ENCODE assay signal across 24 cellular contexts in the genomic region with DNA sequence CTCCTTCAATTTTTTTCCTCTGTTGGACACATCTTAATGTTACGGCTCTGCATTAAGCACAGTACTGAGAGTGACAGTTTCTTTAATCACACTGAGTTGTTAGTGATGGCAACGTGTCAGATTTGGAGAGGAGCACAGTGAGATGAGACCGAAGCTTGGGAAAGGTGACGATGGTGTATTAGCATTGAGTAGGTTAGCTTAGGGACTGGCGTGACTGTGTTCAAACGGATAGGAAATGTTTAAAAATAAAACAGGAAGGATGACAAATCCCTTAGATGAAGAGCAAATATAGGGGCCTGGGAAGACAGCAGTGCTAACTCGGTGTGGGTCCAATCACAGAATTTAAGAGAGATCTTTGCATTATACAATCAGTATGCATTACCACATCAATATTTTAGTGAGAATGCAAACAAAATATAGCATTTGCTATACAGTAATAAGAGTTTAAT.
A peak's percentile ranks its signal among the peaks of the same experiment; 100 is the strongest.
DNase-seq lines count a peak whose midpoint lies in the region; ATAC-seq and TF ChIP-seq lines count a peak whose summit lies in the region.
"Had no signal": no experiment of that assay in that cellular context is flagged by ENCODE, and none has a peak within 500 bp of the region (broad histone marks: within the 10 kb centered on the region; RNA-seq: fewer than 3 reads in every experiment).

No MANE protein-coding gene starts in this region.

- peak; percentile 68 to 86 for ATAC-seq in right cardiac atrium
- no peak for ATAC-seq in Right ventricle myocardium inferior
- ATAC-seq: K562, Panc1, SK-N-SH treated with all-trans-retinoic acid at 6 μM for 48 hours had no signal

- H4K20me1 ChIP-seq in hepatocyte (ENCODE audit: insufficient read depth, poor library complexity, severe bottlenecking): no peaks in the 10 kb centered on the region

- WGBS in right cardiac atrium: 39% methylated on average over 7 of the region's 7 CpGs
- 76% methylated on average over 7 of the region's 7 CpGs for WGBS in hepatocyte (ENCODE audit: low lambda C conversion rate, missing lambda C conversion rate)

- H3K4me2 ChIP-seq in hepatocyte: peak overlapping the region; percentile 35

- H3K4me3 ChIP-seq in right cardiac atrium (ENCODE audit: low read length): no peak overlapping the region
- H3K4me3 ChIP-seq in hepatocyte: no peak overlapping the region
- H3K4me3 ChIP-seq: K562 had no signal

- H3K9me2 ChIP-seq in hepatocyte (replicated peaks; ENCODE audit: insufficient read depth): no peaks in the 10 kb centered on the region

- H3K36me3 ChIP-seq in hepatocyte (replicated peaks; ENCODE audit: insufficient read depth, low read depth): no peaks in the 10 kb centered on the region

- TF ChIP-seq CTCF in hepatocyte (IDR thresholded peaks at IDR 0.05; ENCODE audit: poor library complexity): no peak

- H3K27me3 ChIP-seq in right cardiac atrium (ENCODE audit: control insufficient read depth, insufficient read depth): no peaks in the 10 kb centered on the region
- H3K27me3 ChIP-seq in hepatocyte: no peaks in the 10 kb centered on the region

- no peaks in the 10 kb centered on the region for H3K9me3 ChIP-seq in right cardiac atrium (ENCODE audit: control insufficient read depth, low read length)
- H3K9me3 ChIP-seq in hepatocyte (ENCODE audit: low read depth): no peaks in the 10 kb centered on the region

- DNase-seq in right cardiac atrium (no peak), Right ventricle myocardium inferior (ENCODE audit: missing footprints) (no peak), SHP77 treated with DMSO at 0.1 percent for 48 hours (lab: John Stamatoyannopoulos, UW) (peak; percentile 36), hepatocyte (ENCODE audit: low spot score) (no peak), superior temporal gyrus (ENCODE audit: extremely low spot score) (peak; percentile 17), CD1c-positive myeloid dendritic cell (ENCODE audit: extremely low spot score) (no peak), DMS79 treated with DMSO at 0.1 percent for 48 hours (lab: John Stamatoyannopoulos, UW) (no peak), DMS153 (lab: John Stamatoyannopoulos, UW) (no peak)
- DNase-seq: CD8-positive, alpha-beta memory T cell; DMS 273 treated with DMSO at 0.1 percent for 48 hours; DND-41; Kasumi-1; MV-4-11; NCI-H1105; NCI-H1436 treated with DMSO at 0.1 percent for 48 hours; NCI-H2107; NCI-H446 treated with DMSO at 0.1 percent for 48 hours; NCI-H526; NCI-H82 had no signal

- H3K27ac ChIP-seq in right cardiac atrium (ENCODE audit: low read length) (no peak overlapping the region), hepatocyte (no peak overlapping the region)
- H3K27ac ChIP-seq: C4-2B, RWPE1 had no signal

- H3K79me2 ChIP-seq in hepatocyte: no peaks in the 10 kb centered on the region

- H3K4me1 ChIP-seq in right cardiac atrium (ENCODE audit: control insufficient read depth, insufficient read depth, low read length) (no peaks in the 10 kb centered on the region), hepatocyte (ENCODE audit: insufficient read depth) (no peaks in the 10 kb centered on the region)

- intact Hi-C loops in right cardiac atrium (cut with DNase I) (no loop called here), Right ventricle myocardium inferior (cut with DNase I) (loop anchor here (10.0 kb wide), 1 partner anchor 249 kb away; no protein-coding TSS in a partner anchor)

- H2AFZ ChIP-seq in hepatocyte: no peak overlapping the region

Comparison
In these comparisons a context has a peak if more than half of its experiments do, and no peak if none do; other contexts are left out.
1. DNase-seq: peak in SHP77 treated with DMSO at 0.1 percent for 48 hours (single experiment) and superior temporal gyrus (single experiment); none in right cardiac atrium (0 of 3), Right ventricle myocardium inferior (single experiment), hepatocyte (single experiment), CD1c-positive myeloid dendritic cell (single experiment), DMS79 treated with DMSO at 0.1 percent for 48 hours (single experiment) and DMS153 (single experiment).